Comparison of ENCODE assay signal across 13 cellular contexts in the genomic region with DNA sequence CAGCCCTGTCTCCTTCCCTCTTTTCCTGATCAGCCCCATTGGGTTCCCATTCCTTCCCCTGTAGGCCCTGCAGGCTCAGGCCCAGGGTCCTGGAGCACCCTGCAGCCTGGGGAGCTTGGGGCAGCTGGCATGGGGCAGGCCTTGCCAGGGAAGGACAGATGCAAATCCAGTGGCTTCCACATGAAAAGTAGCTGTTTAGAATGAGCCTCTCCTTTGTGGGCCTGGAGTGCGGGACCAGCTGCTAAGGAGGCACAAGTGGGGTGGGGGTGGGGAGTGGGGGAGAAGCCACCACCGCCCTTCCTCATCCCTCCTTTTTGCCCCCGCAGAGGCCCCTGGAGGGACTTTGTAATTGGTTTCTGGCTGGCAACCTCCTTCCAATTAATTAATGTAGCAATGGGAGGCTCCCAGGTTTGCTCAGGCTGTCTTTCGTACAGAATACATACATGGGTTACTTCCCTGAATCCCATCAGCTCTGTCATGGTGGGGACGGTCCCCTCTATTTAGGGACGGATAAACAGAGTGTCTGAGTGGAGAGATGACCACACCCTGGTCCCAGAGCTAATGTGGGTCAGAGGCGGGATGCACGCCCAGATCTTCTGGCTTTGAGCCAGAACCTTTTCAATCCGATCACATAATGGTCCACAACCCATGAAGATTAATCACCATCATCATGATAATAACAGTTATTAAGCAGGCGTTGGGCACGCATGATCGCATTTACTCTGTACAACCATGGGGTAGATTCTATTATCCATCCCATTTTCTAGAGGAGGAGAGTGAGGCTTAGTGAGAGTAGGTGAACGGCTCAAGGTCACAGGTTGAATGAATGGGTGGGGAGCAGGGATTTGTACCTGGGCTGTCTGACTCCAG. TPM values are rescaled to one million over a fixed set of nuclear protein-coding genes. Genes with fewer than 3 reads are reported as not detected.
DNase-seq lines count a peak whose midpoint lies in the region; ATAC-seq and TF ChIP-seq lines count a peak whose summit lies in the region.
"Had no signal": no experiment of that assay in that cellular context is flagged by ENCODE, and none has a peak within 500 bp of the region (broad histone marks: within the 10 kb centered on the region; RNA-seq: fewer than 3 reads in every experiment).

No MANE protein-coding gene starts in this region.

- H3K4me3 ChIP-seq in dorsolateral prefrontal cortex, result peak overlapping the region in 4 of 59 donors; percentile 12 to 31 (median 12)

- DNase-seq in D341Med (ENCODE audit: low spot score) (peak; percentile 67), NCI-H2171 treated with DMSO at 0.1 percent for 48 hours (lab: John Stamatoyannopoulos, UW) (peak; percentile 49), dorsolateral prefrontal cortex (peak in 3 of 10 donors; percentile 19 to 40 (median 28)), posterior vena cava (ENCODE audit: low spot score) (peak; percentile 45), NCI-H345 (lab: John Stamatoyannopoulos, UW) (no peak), NCI-H2029 (lab: John Stamatoyannopoulos, UW) (no peak)
- DNase-seq: CD4-positive, alpha-beta memory T cell; nephron progenitor cell had no signal

- ATAC-seq in GM21528 (IDR thresholded peaks at IDR 0.05; ENCODE audit: low FRiP score, unreplicated experiment), result no peak
- no peak for ATAC-seq in HG03565 (IDR thresholded peaks at IDR 0.05; ENCODE audit: unreplicated experiment)
- ATAC-seq: activated naive CD4-positive, alpha-beta T cell treated with anti-CD3 and anti-CD28 coated beads, Interleukin-2, amount 50 U/mL, for 72 hours had no signal

- intact Hi-C loops in dorsolateral prefrontal cortex (cut with DNase I), result loop anchor here (1.0 to 2.0 kb wide), 2 partner anchors 30 to 31 kb away; no protein-coding TSS in a partner anchor
- intact Hi-C loops in posterior vena cava (cut with DNase I), result loop anchor here (5.0 kb wide), 2 partner anchors 87 to 883 kb away; no protein-coding TSS in a partner anchor

- peak overlapping the region; percentile 67 to 98 (median 96) for H3K27ac ChIP-seq in dorsolateral prefrontal cortex

- peak in 1 of 56 donors; percentile 0 for TF ChIP-seq CTCF in dorsolateral prefrontal cortex (IDR thresholded peaks at IDR 0.05 in 54 of 56, conservative IDR thresholded peaks at IDR 0.05 in 2 of 56; ENCODE audit: low read depth in 1 of 56, partially characterized antibody in 56 of 56)

- no peaks in the 10 kb centered on the region for H3K27me3 ChIP-seq in dorsolateral prefrontal cortex

RNA-seq across cellular contexts. Expression of gene CORO2B, which starts 6.1 kb away (rescaled TPM):
- total RNA-seq in dorsolateral prefrontal cortex, result 100 to 1,000 TPM in 88 of 120 experiments, 10 to 100 TPM in 32; 75.5 to 144 (median 107) TPM
- total RNA-seq in posterior vena cava, result 10 to 100 TPM in 1 of 2 donors, 1 to 10 TPM in 1; 7.2 to 11.7 TPM
- total RNA-seq: CD4-positive, alpha-beta memory T cell; HT-29; T-helper 2 cell treated with Interferon-gamma antibody and Interleukin-4, amounts not matched to agents 100 ng/mL and 5 ng/mL, for 36 hours had no signal

Comparison
In these comparisons a context has a peak if more than half of its experiments do, and no peak if none do; other contexts are left out.
1. DNase-seq: peak in D341Med (single experiment), NCI-H2171 treated with DMSO at 0.1 percent for 48 hours (single experiment) and posterior vena cava (single experiment); none in NCI-H345 (single experiment) and NCI-H2029 (single experiment).
2. RNA of gene CORO2B, which starts 6.1 kb away (total RNA-seq): 75.5 to 144 TPM in dorsolateral prefrontal cortex; 7.2 to 11.7 TPM in posterior vena cava; every median in the first group is over 4 times any median in the second.